1 cellular context compared by ENCODE assay signal in genomic region chr12:46212108-46212982, GRCh38.
TF ChIP-seq lines count a peak whose summit lies in the region.

No MANE protein-coding gene starts in this region.

TF ChIP-seq in SK-N-SH treated with all-trans-retinoic acid at 6 μM for 48 hours, 23 proteins besides CTCF, POLR2A, EP300 and RAD21 (continued from another document):
- TF ChIP-seq POU6F1 (CRISPR knock-in tag; IDR thresholded peaks at IDR 0.05; ENCODE audit: borderline replicate concordance, low read depth) (no peak), PATZ1 (CRISPR knock-in tag; IDR thresholded peaks at IDR 0.05; ENCODE audit: borderline replicate concordance) (no peak), CREB5 (CRISPR knock-in tag; IDR thresholded peaks at IDR 0.05; ENCODE audit: low read depth) (no peak), TSHZ2 (CRISPR knock-in tag; IDR thresholded peaks at IDR 0.05) (no peak), ARNTL (CRISPR knock-in tag; IDR thresholded peaks at IDR 0.05; ENCODE audit: borderline replicate concordance, low read depth) (no peak), ISL1 (CRISPR knock-in tag; IDR thresholded peaks at IDR 0.05) (no peak)
